ENCODE assay signal across 9 cellular contexts in genomic region chr2:106562826-106563594, GRCh38.
A peak's percentile ranks its signal among the peaks of the same experiment; 100 is the strongest.
DNase-seq lines count a peak whose midpoint lies in the region; ATAC-seq and TF ChIP-seq lines count a peak whose summit lies in the region.
"Had no signal": no experiment of that assay in that cellular context is flagged by ENCODE, and none has a peak within 500 bp of the region (broad histone marks: within the 10 kb centered on the region; RNA-seq: fewer than 3 reads in every experiment).

No MANE protein-coding gene starts in this region.

- no peak overlapping the region for H3K4me2 ChIP-seq in parathyroid adenoma (ENCODE audit: low read length)

- H3K9me3 Mint-ChIP-seq in activated T-helper 17 cell treated with anti-CD3 and anti-CD28 coated beads, Interleukin-2, amount 50 U/mL, for 72 hours = peaks cover 3% of the 10 kb centered on the region
- H3K9me3 Mint-ChIP-seq in naive thymus-derived CD4-positive, alpha-beta T cell = peaks cover 0 to 4% (median 0%) of the 10 kb centered on the region in 11 donors

- intact Hi-C loops in esophagus squamous epithelium (cut with DNase I) = no loop called here
- intact Hi-C loops in naive thymus-derived CD4-positive, alpha-beta T cell (cut with micrococcal nuclease) = no loop called here

- ATAC-seq in activated T-helper 17 cell treated with anti-CD3 and anti-CD28 coated beads, Interleukin-2, amount 50 U/mL, for 72 hours (replicated peaks) = no peak
- no peak for ATAC-seq in naive thymus-derived CD4-positive, alpha-beta T cell
- no peak for ATAC-seq in HG02973 (IDR thresholded peaks at IDR 0.05; ENCODE audit: unreplicated experiment)

- H2AFZ ChIP-seq in parathyroid adenoma = peak overlapping the region; percentile 59

- no peaks in the 10 kb centered on the region for H3K9me3 ChIP-seq in esophagus squamous epithelium
- no peaks in the 10 kb centered on the region for H3K9me3 ChIP-seq in parathyroid adenoma (ENCODE audit: control insufficient read depth, low read length)
- no peaks in the 10 kb centered on the region for H3K9me3 ChIP-seq in naive thymus-derived CD4-positive, alpha-beta T cell (ENCODE audit: control insufficient read depth in 2 of 3, low read length in 3 of 3)

- peaks cover 33% of the 10 kb centered on the region for H3K27me3 Mint-ChIP-seq in activated T-helper 17 cell treated with anti-CD3 and anti-CD28 coated beads, Interleukin-2, amount 50 U/mL, for 72 hours
- peaks cover 0 to 7% (median 0%) of the 10 kb centered on the region in 5 donors for H3K27me3 Mint-ChIP-seq in naive thymus-derived CD4-positive, alpha-beta T cell

- TF ChIP-seq POLR2A in esophagus squamous epithelium (IDR thresholded peaks at IDR 0.05) = no peak

- H3K36me3 ChIP-seq in esophagus squamous epithelium (no peaks in the 10 kb centered on the region), parathyroid adenoma (ENCODE audit: control insufficient read depth, insufficient read depth, low read length) (no peaks in the 10 kb centered on the region)
- H3K36me3 ChIP-seq in naive thymus-derived CD4-positive, alpha-beta T cell (ENCODE audit: control insufficient read depth in 2 of 3, insufficient read depth in 3 of 3, low read length in 3 of 3) = no peaks in the 10 kb centered on the region

- H3K27me3 ChIP-seq in esophagus squamous epithelium = no peaks in the 10 kb centered on the region
- H3K27me3 ChIP-seq in parathyroid adenoma (ENCODE audit: control insufficient read depth, insufficient read depth, low read length) = no peaks in the 10 kb centered on the region
- H3K27me3 ChIP-seq in naive thymus-derived CD4-positive, alpha-beta T cell (ENCODE audit: control insufficient read depth in 2 of 2, insufficient read depth in 2 of 2, low read length in 2 of 2) = no peaks in the 10 kb centered on the region

- H3K4me3 ChIP-seq in esophagus squamous epithelium = no peak overlapping the region
- no peak overlapping the region for H3K4me3 ChIP-seq in parathyroid adenoma (ENCODE audit: low read depth, low read length)
- no peak overlapping the region for H3K4me3 ChIP-seq in naive thymus-derived CD4-positive, alpha-beta T cell (ENCODE audit: low read length)

- no peak overlapping the region for H3K27ac Mint-ChIP-seq in activated T-helper 17 cell treated with anti-CD3 and anti-CD28 coated beads, Interleukin-2, amount 50 U/mL, for 72 hours
- H3K27ac Mint-ChIP-seq in naive thymus-derived CD4-positive, alpha-beta T cell = peak overlapping the region in 1 of 9 donors; percentile 49

- no peak overlapping the region for H3K9ac ChIP-seq in parathyroid adenoma

- peak; percentile 38 for DNase-seq in ELF-1 (ENCODE audit: low read depth, low spot score)
- DNase-seq in NCI-H69 (lab: John Stamatoyannopoulos, UW) = peak; percentile 8
- no peak for DNase-seq in esophagus squamous epithelium (lab: John Stamatoyannopoulos, UW)
- DNase-seq in cerebellar cortex (ENCODE audit: low spot score) = no peak
- no peak for DNase-seq in naive thymus-derived CD4-positive, alpha-beta T cell
- DNase-seq: aorta had no signal

- H3K27ac ChIP-seq in esophagus squamous epithelium (peak overlapping the region in 3 of 4 donors; percentile 55 to 77 (median 72)), parathyroid adenoma (no peak overlapping the region)
- no peak overlapping the region for H3K27ac ChIP-seq in naive thymus-derived CD4-positive, alpha-beta T cell (ENCODE audit: low read depth, low read length)

- 41 to 64% methylated on average over 3 to 5 of the region's 6 CpGs for WGBS in esophagus squamous epithelium, 2 donors

- no peaks in the 10 kb centered on the region for H3K36me3 Mint-ChIP-seq in activated T-helper 17 cell treated with anti-CD3 and anti-CD28 coated beads, Interleukin-2, amount 50 U/mL, for 72 hours (ENCODE audit: low read depth)
- H3K36me3 Mint-ChIP-seq in naive thymus-derived CD4-positive, alpha-beta T cell = peaks cover 0 to 5% (median 0%) of the 10 kb centered on the region in 5 donors

- H3K4me1 ChIP-seq in esophagus squamous epithelium = peaks cover 4 to 72% (median 16%) of the 10 kb centered on the region in 3 donors
- H3K4me1 ChIP-seq in parathyroid adenoma = peaks cover 14% of the 10 kb centered on the region
- H3K4me1 ChIP-seq in naive thymus-derived CD4-positive, alpha-beta T cell (ENCODE audit: control insufficient read depth in 2 of 2, insufficient read depth in 2 of 2, low read length in 2 of 2) = peaks cover 0 to 15% of the 10 kb centered on the region in 2 donors

- peak in 2 of 6 experiments; percentile 3 to 11 for TF ChIP-seq CTCF in esophagus squamous epithelium (IDR thresholded peaks at IDR 0.05)
- TF ChIP-seq CTCF in parathyroid adenoma (IDR thresholded peaks at IDR 0.05) = peak; percentile 42

- CTCF ChIA-PET in naive thymus-derived CD4-positive, alpha-beta T cell (lab: Charles Lee) = interaction anchor here (0.9 kb wide), 1 partner anchor 20 kb away, joined by 4 read pairs; no protein-coding TSS in a partner anchor

- H3K4me3 Mint-ChIP-seq in activated T-helper 17 cell treated with anti-CD3 and anti-CD28 coated beads, Interleukin-2, amount 50 U/mL, for 72 hours = no peak overlapping the region
- peak overlapping the region in 3 of 10 donors; percentile 3 to 60 (median 8) for H3K4me3 Mint-ChIP-seq in naive thymus-derived CD4-positive, alpha-beta T cell

- POLR2A ChIA-PET in naive thymus-derived CD4-positive, alpha-beta T cell (lab: Charles Lee) = no interaction called here

- H3K4me1 Mint-ChIP-seq in activated T-helper 17 cell treated with anti-CD3 and anti-CD28 coated beads, Interleukin-2, amount 50 U/mL, for 72 hours = peaks cover 5% of the 10 kb centered on the region
- H3K4me1 Mint-ChIP-seq in naive thymus-derived CD4-positive, alpha-beta T cell = peaks cover 2 to 48% (median 40%) of the 10 kb centered on the region in 7 donors

- H3K79me2 ChIP-seq in parathyroid adenoma = no peaks in the 10 kb centered on the region

Comparison
In these comparisons a context has a peak if more than half of its experiments do, and no peak if none do; other contexts are left out.
1. DNase-seq: peak in ELF-1 (single experiment) and NCI-H69 (single experiment); none in esophagus squamous epithelium (single experiment), cerebellar cortex (single experiment) and naive thymus-derived CD4-positive, alpha-beta T cell (0 of 9).
2. H3K27ac ChIP-seq: peak in esophagus squamous epithelium (3 of 4); none in parathyroid adenoma (single experiment) and naive thymus-derived CD4-positive, alpha-beta T cell (single experiment).